In the genomic region with DNA sequence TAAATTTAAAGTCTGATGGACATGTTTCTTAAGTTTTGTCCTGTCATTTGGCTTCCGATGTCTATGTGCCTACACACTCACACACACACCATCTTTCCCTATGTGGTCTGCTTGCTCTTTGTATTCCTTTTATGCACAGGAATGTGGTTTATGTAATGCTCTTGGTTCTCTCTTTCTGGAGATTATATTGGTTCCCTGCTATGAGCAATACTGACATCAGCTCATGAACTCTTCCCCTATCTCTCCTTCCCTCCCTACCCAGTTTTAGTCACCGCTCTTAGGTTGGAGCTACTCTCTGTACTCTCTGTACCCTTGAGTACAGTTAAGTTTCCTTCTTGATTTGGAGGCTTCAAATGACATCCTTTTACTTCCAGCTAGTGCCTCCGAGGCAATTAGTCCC, we compare ENCODE assay signal across 19 cellular contexts.
DNase-seq lines count a peak whose midpoint lies in the region; ATAC-seq, FAIRE-seq and TF ChIP-seq lines count a peak whose summit lies in the region.
"Had no signal": no experiment of that assay in that cellular context is flagged by ENCODE, and none has a peak within 500 bp of the region (broad histone marks: within the 10 kb centered on the region; RNA-seq: fewer than 3 reads in every experiment).

No MANE protein-coding gene starts in this region.

- CTCF ChIA-PET in BJ (lab: Yijun Ruan, JAX): no interaction called here

- no peaks in the 10 kb centered on the region for H3K4me1 ChIP-seq in left lung
- no peaks in the 10 kb centered on the region for H3K4me1 ChIP-seq in vagina
- H3K4me1 ChIP-seq: BLaER1 treated with 17β-estradiol and CSF1 and Interleukin-3, amounts not matched to agents 10 nM and 100 nM; psoas muscle had no signal

- peaks cover 0 to 9% of the 10 kb centered on the region in 2 donors for H3K9me3 ChIP-seq in left lung
- no peaks in the 10 kb centered on the region for H3K9me3 ChIP-seq in vagina

- H3K36me3 ChIP-seq in BJ (ENCODE audit: control insufficient read depth, insufficient read depth, low read length): no peaks in the 10 kb centered on the region
- no peaks in the 10 kb centered on the region for H3K36me3 ChIP-seq in bronchial epithelial cell (ENCODE audit: control insufficient read depth, insufficient read depth, low read length)
- no peaks in the 10 kb centered on the region for H3K36me3 ChIP-seq in left lung
- H3K36me3 ChIP-seq in vagina: no peaks in the 10 kb centered on the region
- H3K36me3 ChIP-seq: BLaER1 treated with 17β-estradiol and CSF1 and Interleukin-3, amounts not matched to agents 10 nM and 100 nM had no signal

- H3K27me3 ChIP-seq in BJ (ENCODE audit: control insufficient read depth, insufficient read depth, low read length) (no peaks in the 10 kb centered on the region; the same call in 1 of the 2 replicates), bronchial epithelial cell (ENCODE audit: control insufficient read depth, insufficient read depth, low read length) (no peaks in the 10 kb centered on the region), left lung (peaks cover 6% of the 10 kb centered on the region in 2 donors), vagina (no peaks in the 10 kb centered on the region)
- H3K27me3 ChIP-seq: BLaER1 treated with 17β-estradiol and CSF1 and Interleukin-3, amounts not matched to agents 10 nM and 100 nM had no signal

- no peak for TF ChIP-seq POLR2A in vagina (IDR thresholded peaks at IDR 0.05)

- POLR2A ChIA-PET in BJ (lab: Charles Lee): no interaction called here

- no peak for FAIRE-seq in bronchial epithelial cell (lab: Jason Lieb, UNC)
- FAIRE-seq: TTC549, urothelium cell line had no signal

- peak; percentile 44 for ATAC-seq in left lung
- ATAC-seq: psoas muscle; stimulated activated memory B cell treated with anti-CD40 and anti-IgM and Interleukin-4, amounts not matched to agents 10 μg/mL and 1 μg/mL and 100 μg/mL, for 72 hours had no signal

- no peak overlapping the region for H3K27ac ChIP-seq in left lung
- H3K27ac ChIP-seq in vagina: no peak overlapping the region
- H3K27ac ChIP-seq: BLaER1 treated with 17β-estradiol and CSF1 and Interleukin-3, amounts not matched to agents 10 nM and 100 nM; KMS-11; psoas muscle had no signal

- no peak for TF ChIP-seq CTCF in BJ (IDR thresholded peaks at IDR 0.05; ENCODE audit: insufficient read depth, low read depth, low read length)
- no peak for TF ChIP-seq CTCF in bronchial epithelial cell (IDR thresholded peaks at IDR 0.05; ENCODE audit: insufficient read depth, low read length, severe bottlenecking)
- TF ChIP-seq CTCF in left lung (IDR thresholded peaks at IDR 0.05): no peak
- no peak for TF ChIP-seq CTCF in vagina (IDR thresholded peaks at IDR 0.05)

- intact Hi-C loops in left lung (cut with DNase I) (no loop called here), vagina (cut with DNase I) (no loop called here)

- H3K4me3 ChIP-seq in BJ (ENCODE audit: low read depth, low read length): no peak overlapping the region
- no peak overlapping the region for H3K4me3 ChIP-seq in bronchial epithelial cell (ENCODE audit: low read depth, low read length)
- no peak overlapping the region for H3K4me3 ChIP-seq in left lung
- no peak overlapping the region for H3K4me3 ChIP-seq in vagina
- H3K4me3 ChIP-seq: BLaER1 treated with 17β-estradiol and CSF1 and Interleukin-3, amounts not matched to agents 10 nM and 100 nM; psoas muscle had no signal

- peak; percentile 11 for DNase-seq in BJ (ENCODE audit: low read depth)
- peak; percentile 88 for DNase-seq in MV-4-11 (lab: John Stamatoyannopoulos, UW)
- peak; percentile 88 for DNase-seq in bronchial epithelial cell (ENCODE audit: low read depth)
- no peak for DNase-seq in left lung
- no peak for DNase-seq in stimulated activated CD4-positive, alpha-beta T cell treated with anti-CD3 and anti-CD28 coated beads, Interleukin-4, amount 100 ng/mL, for 24 hours
- no peak for DNase-seq in vagina (ENCODE audit: extremely low spot score in 2 of 2)
- no peak for DNase-seq in effector CD4-positive, alpha-beta T cell
- no peak for DNase-seq in hypothalamus (lab: John Stamatoyannopoulos, UW)
- DNase-seq: activated naive CD4-positive, alpha-beta T cell treated with anti-CD3 and anti-CD28 coated beads, Interleukin-2, amount 50 U/mL, for 16 hours; DMS79 treated with DMSO at 0.1 percent for 48 hours; NCI-H2029; psoas muscle; Right ventricle myocardium superior; stimulated activated CD4-positive, alpha-beta T cell treated with anti-CD3 and anti-CD28 coated beads, Interleukin-2, amount 100 ng/mL, for 48 hours had no signal

Comparison
In these comparisons a context has a peak if more than half of its experiments do, and no peak if none do; other contexts are left out.
1. DNase-seq: peak in BJ (single experiment), MV-4-11 (single experiment) and bronchial epithelial cell (single experiment); none in left lung (0 of 2), stimulated activated CD4-positive, alpha-beta T cell treated with anti-CD3 and anti-CD28 coated beads, Interleukin-4, amount 100 ng/mL, for 24 hours (single experiment), vagina (0 of 2), effector CD4-positive, alpha-beta T cell (single experiment) and hypothalamus (0 of 51).